ENCODE assay signal across 24 cellular contexts in genomic region chr7:44098092-44099068, GRCh38. TPM values are rescaled to one million over a fixed set of nuclear protein-coding genes. Genes with fewer than 3 reads are reported as not detected.
DNase-seq lines count a peak whose midpoint lies in the region; ATAC-seq and TF ChIP-seq lines count a peak whose summit lies in the region.
"Had no signal": no experiment of that assay in that cellular context is flagged by ENCODE, and none has a peak within 500 bp of the region (broad histone marks: within the 10 kb centered on the region; RNA-seq: fewer than 3 reads in every experiment).

No MANE protein-coding gene starts in this region.

- CTCF ChIA-PET in activated B cell treated with CpG ODN at 0.5 μM for 24 hours (lab: Charles Lee), result interaction anchor here (0.9 to 1.1 kb wide), 2 partner anchors 26 to 102 kb away, joined by 3 to 4 read pairs; partner anchors contain the start of gene YKT6

- no peaks in the 10 kb centered on the region for H3K79me2 ChIP-seq in DOHH2 (ENCODE audit: control insufficient read depth, low read length)

- H4K20me1 ChIP-seq in DOHH2 (ENCODE audit: control insufficient read depth, insufficient read depth, low read depth, low read length), result no peaks in the 10 kb centered on the region

- peaks cover 71% of the 10 kb centered on the region for H3K4me1 ChIP-seq in DOHH2 (ENCODE audit: control insufficient read depth, low read length)
- H3K4me1 ChIP-seq in spleen, result peaks cover 0 to 74% (median 45%) of the 10 kb centered on the region in 6 donors
- H3K4me1 ChIP-seq: HAP-1 had no signal

- no peak for TF ChIP-seq CTCF in DOHH2 (IDR thresholded peaks at IDR 0.05; ENCODE audit: low read depth, low read length, poor library complexity, severe bottlenecking)
- TF ChIP-seq CTCF in activated B cell treated with CpG ODN at 0.5 μM for 24 hours (IDR thresholded peaks at IDR 0.05), result no peak
- TF ChIP-seq CTCF in spleen (IDR thresholded peaks at IDR 0.05 in 8 of 11, conservative IDR thresholded peaks at IDR 0.05 in 3 of 11), result no peak

- no peaks in the 10 kb centered on the region for H3K9me2 ChIP-seq in DOHH2 (replicated peaks; ENCODE audit: control insufficient read depth, low read length)

- H3K27ac ChIP-seq in DOHH2 (ENCODE audit: low read depth, low read length) (peak overlapping the region; percentile 43; the same call in 1 of the 2 replicates), spleen (peak overlapping the region in 6 of 8 donors; percentile 25 to 83 (median 68))
- H3K27ac ChIP-seq: brain microvascular endothelial cell, left lung, ovary had no signal

- WGBS in spleen, 5 donors, result 80 to 85% (median 83%) methylated on average over 6 of the region's 6 CpGs

- H3K4me3 ChIP-seq in DOHH2 (ENCODE audit: low read length) (no peak overlapping the region), spleen (no peak overlapping the region)
- peak overlapping the region; percentile 32; the same call in 1 of the 2 replicates for H3K4me3 ChIP-seq in Jurkat, Clone E6-1 (ENCODE audit: low read length)
- H3K4me3 ChIP-seq: HAP-1, left lung, ovary had no signal

- peak overlapping the region; percentile 91 for H3K27ac Mint-ChIP-seq in activated B cell treated with CpG ODN at 0.5 μM for 24 hours
- H3K27ac Mint-ChIP-seq: CD8-positive, alpha-beta T cell; natural killer cell treated with Interleukin-12 subunit alpha and Interleukin-12 subunit beta and Interleukin-15 and Interleukin-18, amount 100 ng/mL, for 72 hours had no signal

- peak; percentile 63 for DNase-seq in Jurkat, Clone E6-1 (ENCODE audit: low read depth, low spot score)
- no peak for DNase-seq in activated B cell treated with CpG ODN at 0.5 μM for 24 hours
- DNase-seq in spleen, result no peak
- no peak for DNase-seq in head of caudate nucleus
- DNase-seq: activated CD4-positive, CD25-positive, alpha-beta regulatory T cell treated with anti-CD3 and anti-CD28 coated beads, Interleukin-2, amount 50 U/mL, for 72 hours; brain microvascular endothelial cell; CD8-positive, alpha-beta T cell; DMS153; effector CD8-positive, alpha-beta T cell; hippocampal formation; midbrain; NCI-H146; NCI-H524; ovary; right cardiac atrium; T1000 had no signal

- H3K9me3 ChIP-seq in DOHH2 (ENCODE audit: control insufficient read depth, insufficient read depth, low read length) (peaks cover 2% of the 10 kb centered on the region; the same call in 1 of the 2 replicates), spleen (no peaks in the 10 kb centered on the region)
- H3K9me3 ChIP-seq: HAP-1, left lung, ovary had no signal

- peak overlapping the region; percentile 56 for H3K4me2 ChIP-seq in DOHH2 (ENCODE audit: low read length)

- H3K27me3 Mint-ChIP-seq in activated B cell treated with CpG ODN at 0.5 μM for 24 hours, result no peaks in the 10 kb centered on the region

- TF ChIP-seq POLR2A in spleen (IDR thresholded peaks at IDR 0.05), result no peak

- ATAC-seq in activated B cell treated with CpG ODN at 0.5 μM for 24 hours (ENCODE audit: low read depth) (no peak), HG02678 (IDR thresholded peaks at IDR 0.05; ENCODE audit: unreplicated experiment) (no peak), HG03354 (IDR thresholded peaks at IDR 0.05; ENCODE audit: poor library complexity, severe bottlenecking, unreplicated experiment) (no peak)
- ATAC-seq: CD8-positive, alpha-beta T cell; left lung; natural killer cell treated with Interleukin-12 subunit alpha and Interleukin-12 subunit beta and Interleukin-15 and Interleukin-18, amount 100 ng/mL, for 72 hours; right cardiac atrium had no signal

- no peaks in the 10 kb centered on the region; the same call in 1 of the 2 replicates for H3K36me3 ChIP-seq in DOHH2 (ENCODE audit: control insufficient read depth, low read length)
- no peaks in the 10 kb centered on the region for H3K36me3 ChIP-seq in spleen
- H3K36me3 ChIP-seq: brain microvascular endothelial cell, HAP-1, left lung, ovary had no signal

- H3K4me3 Mint-ChIP-seq in activated B cell treated with CpG ODN at 0.5 μM for 24 hours, result no peak overlapping the region
- H3K4me3 Mint-ChIP-seq: CD8-positive, alpha-beta T cell; natural killer cell treated with Interleukin-12 subunit alpha and Interleukin-12 subunit beta and Interleukin-15 and Interleukin-18, amount 100 ng/mL, for 72 hours had no signal

- H3K36me3 Mint-ChIP-seq in activated B cell treated with CpG ODN at 0.5 μM for 24 hours (ENCODE audit: low read depth), result no peaks in the 10 kb centered on the region
- H3K36me3 Mint-ChIP-seq: CD8-positive, alpha-beta T cell; natural killer cell treated with Interleukin-12 subunit alpha and Interleukin-12 subunit beta and Interleukin-15 and Interleukin-18, amount 100 ng/mL, for 72 hours had no signal

- H3K9me3 Mint-ChIP-seq in activated B cell treated with CpG ODN at 0.5 μM for 24 hours, result no peaks in the 10 kb centered on the region
- H3K9me3 Mint-ChIP-seq: CD8-positive, alpha-beta T cell; natural killer cell treated with Interleukin-12 subunit alpha and Interleukin-12 subunit beta and Interleukin-15 and Interleukin-18, amount 100 ng/mL, for 72 hours had no signal

- H3K27me3 ChIP-seq in DOHH2 (ENCODE audit: control insufficient read depth, low read length) (peaks cover 4% of the 10 kb centered on the region; the same call in 1 of the 2 replicates), spleen (replicated peaks in 1 of 7) (peaks cover 0 to 4% (median 0%) of the 10 kb centered on the region in 7 donors)
- H3K27me3 ChIP-seq: brain microvascular endothelial cell, ovary had no signal

- POLR2A ChIA-PET in activated B cell treated with CpG ODN at 0.5 μM for 24 hours (lab: Charles Lee), result interaction anchor here (0.6 to 2.4 kb wide), 10 partner anchors 7 to 517 kb away, joined by 3 to 20 read pairs (median 6); partner anchors contain the start of genes DBNL and POLD2

- H3F3A ChIP-seq in DOHH2 (ENCODE audit: control insufficient read depth, insufficient read depth), result peaks cover 12% of the 10 kb centered on the region

- intact Hi-C loops in activated B cell treated with CpG ODN at 0.5 μM for 24 hours (cut with micrococcal nuclease) (no loop called here), spleen (cut with DNase I; ENCODE audit: low total_unique reads) (no loop called here), head of caudate nucleus (cut with DNase I) (no loop called here)

- H3K4me1 Mint-ChIP-seq in activated B cell treated with CpG ODN at 0.5 μM for 24 hours, result peaks cover 81% of the 10 kb centered on the region

RNA-seq across cellular contexts. Expression of gene AEBP1, which starts 5.8 kb away (rescaled TPM):
- polyA plus RNA-seq in Jurkat, Clone E6-1 (2012; ENCODE audit: insufficient read depth, insufficient read length), result 63.2 TPM
- total RNA-seq in activated B cell treated with CpG ODN at 0.5 μM for 24 hours (17.4 and 21.7 TPM in 2 replicates), spleen (100 to 1,000 TPM in 2 of 7 donors, 10 to 100 TPM in 5; 67.5 to 106 (median 88.3) TPM)
- polyA plus RNA-seq in spleen, result 10 to 100 TPM; 41.3 to 71.7 (median 49.7) TPM
- total RNA-seq: HT1080, MCF 10A had no signal

RNA-seq across cellular contexts. Expression of gene POLM, which starts 16.1 kb away (rescaled TPM):
- polyA plus RNA-seq in Jurkat, Clone E6-1 (2012; ENCODE audit: insufficient read depth, insufficient read length), result 34.9 TPM
- 53.0 and 69.7 TPM in 2 replicates for total RNA-seq in activated B cell treated with CpG ODN at 0.5 μM for 24 hours
- total RNA-seq in spleen, result 100 to 1,000 TPM in 1 of 7 donors, 10 to 100 TPM in 6; 42.8 to 104 (median 63.4) TPM
- 10 to 100 TPM; 22.0 to 44.9 (median 30.3) TPM for polyA plus RNA-seq in spleen

RNA-seq across cellular contexts. Expression of gene POLD2, which starts 25.0 kb away (rescaled TPM):
- 300 TPM for polyA plus RNA-seq in Jurkat, Clone E6-1 (2012; ENCODE audit: insufficient read depth, insufficient read length)
- 146 and 147 TPM in 2 replicates for total RNA-seq in activated B cell treated with CpG ODN at 0.5 μM for 24 hours
- total RNA-seq in spleen, result 10 to 100 TPM; 31.9 to 73.0 (median 40.9) TPM
- 10 to 100 TPM; 53.7 to 79.1 (median 69.4) TPM for polyA plus RNA-seq in spleen

RNA-seq across cellular contexts. Expression of gene PGAM2, which starts 33.0 kb away (rescaled TPM):
- polyA plus RNA-seq in Jurkat, Clone E6-1 (2012; ENCODE audit: insufficient read depth, insufficient read length), result not detected
- total RNA-seq in activated B cell treated with CpG ODN at 0.5 μM for 24 hours, result 1.1 and 1.2 TPM in 2 replicates
- total RNA-seq in spleen, result 1 to 10 TPM in 4 of 7 donors, under 1 TPM in 2, not detected in 1; 0.75 to 2.8 (median 1.2) TPM
- polyA plus RNA-seq in spleen, result 1 to 10 TPM; 1.6 to 4.0 (median 2.6) TPM
- total RNA-seq: HT1080; MCF 10A; natural killer cell treated with Interleukin-12 subunit alpha and Interleukin-12 subunit beta and Interleukin-15 and Interleukin-18, amount 100 ng/mL, for 72 hours had no signal

RNA-seq across cellular contexts. Expression of gene MYL7, which starts 42.8 kb away (rescaled TPM):
- not detected for polyA plus RNA-seq in Jurkat, Clone E6-1 (2012; ENCODE audit: insufficient read depth, insufficient read length)
- total RNA-seq in activated B cell treated with CpG ODN at 0.5 μM for 24 hours (not detected in 2 replicates), spleen (1 to 10 TPM in 1 of 7 donors, not detected in 6; 1.6 TPM)
- polyA plus RNA-seq in spleen, result under 1 TPM in 1 of 3 donors, not detected in 2; 0.22 TPM
- total RNA-seq: CD8-positive, alpha-beta T cell; HT1080; MCF 10A; natural killer cell treated with Interleukin-12 subunit alpha and Interleukin-12 subunit beta and Interleukin-15 and Interleukin-18, amount 100 ng/mL, for 72 hours had no signal
